ENCODE assay signal across 1 cellular context in the genomic region with DNA sequence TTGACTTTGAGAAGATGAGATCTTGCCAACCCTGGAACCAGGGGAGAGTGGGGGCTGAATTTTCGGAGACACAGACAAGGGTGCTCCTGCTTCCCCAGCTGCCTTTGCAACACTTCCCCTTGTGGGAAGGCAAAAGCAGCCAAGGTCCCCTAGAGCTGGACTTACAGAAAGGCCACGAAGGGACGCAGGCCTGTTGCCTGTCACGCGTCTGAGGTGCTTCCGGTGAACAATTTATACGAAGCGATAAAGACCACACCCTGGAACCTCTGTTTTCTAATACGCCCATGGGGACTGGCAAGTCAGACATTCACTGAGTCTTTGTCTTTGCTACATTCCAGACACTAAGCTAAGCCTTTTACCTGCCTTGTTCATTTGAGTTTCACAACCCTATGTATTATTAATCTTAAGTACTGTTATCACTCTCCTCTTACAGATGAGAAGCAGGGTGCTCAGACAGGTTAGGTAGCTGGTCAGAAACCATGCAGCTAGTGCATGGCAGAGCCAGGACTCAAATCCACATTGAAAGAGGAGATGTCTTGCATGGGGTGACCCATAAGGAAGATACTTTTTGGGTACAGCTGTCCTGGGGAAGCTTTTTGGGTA.
A peak's percentile ranks its signal among the peaks of the same experiment; 100 is the strongest.
TF ChIP-seq lines count a peak whose summit lies in the region.

No MANE protein-coding gene starts in this region.

TF ChIP-seq in K562, 482 proteins besides CTCF, POLR2A, EP300 and RAD21 (continued from another document):
- TF ChIP-seq, protein P1, sequence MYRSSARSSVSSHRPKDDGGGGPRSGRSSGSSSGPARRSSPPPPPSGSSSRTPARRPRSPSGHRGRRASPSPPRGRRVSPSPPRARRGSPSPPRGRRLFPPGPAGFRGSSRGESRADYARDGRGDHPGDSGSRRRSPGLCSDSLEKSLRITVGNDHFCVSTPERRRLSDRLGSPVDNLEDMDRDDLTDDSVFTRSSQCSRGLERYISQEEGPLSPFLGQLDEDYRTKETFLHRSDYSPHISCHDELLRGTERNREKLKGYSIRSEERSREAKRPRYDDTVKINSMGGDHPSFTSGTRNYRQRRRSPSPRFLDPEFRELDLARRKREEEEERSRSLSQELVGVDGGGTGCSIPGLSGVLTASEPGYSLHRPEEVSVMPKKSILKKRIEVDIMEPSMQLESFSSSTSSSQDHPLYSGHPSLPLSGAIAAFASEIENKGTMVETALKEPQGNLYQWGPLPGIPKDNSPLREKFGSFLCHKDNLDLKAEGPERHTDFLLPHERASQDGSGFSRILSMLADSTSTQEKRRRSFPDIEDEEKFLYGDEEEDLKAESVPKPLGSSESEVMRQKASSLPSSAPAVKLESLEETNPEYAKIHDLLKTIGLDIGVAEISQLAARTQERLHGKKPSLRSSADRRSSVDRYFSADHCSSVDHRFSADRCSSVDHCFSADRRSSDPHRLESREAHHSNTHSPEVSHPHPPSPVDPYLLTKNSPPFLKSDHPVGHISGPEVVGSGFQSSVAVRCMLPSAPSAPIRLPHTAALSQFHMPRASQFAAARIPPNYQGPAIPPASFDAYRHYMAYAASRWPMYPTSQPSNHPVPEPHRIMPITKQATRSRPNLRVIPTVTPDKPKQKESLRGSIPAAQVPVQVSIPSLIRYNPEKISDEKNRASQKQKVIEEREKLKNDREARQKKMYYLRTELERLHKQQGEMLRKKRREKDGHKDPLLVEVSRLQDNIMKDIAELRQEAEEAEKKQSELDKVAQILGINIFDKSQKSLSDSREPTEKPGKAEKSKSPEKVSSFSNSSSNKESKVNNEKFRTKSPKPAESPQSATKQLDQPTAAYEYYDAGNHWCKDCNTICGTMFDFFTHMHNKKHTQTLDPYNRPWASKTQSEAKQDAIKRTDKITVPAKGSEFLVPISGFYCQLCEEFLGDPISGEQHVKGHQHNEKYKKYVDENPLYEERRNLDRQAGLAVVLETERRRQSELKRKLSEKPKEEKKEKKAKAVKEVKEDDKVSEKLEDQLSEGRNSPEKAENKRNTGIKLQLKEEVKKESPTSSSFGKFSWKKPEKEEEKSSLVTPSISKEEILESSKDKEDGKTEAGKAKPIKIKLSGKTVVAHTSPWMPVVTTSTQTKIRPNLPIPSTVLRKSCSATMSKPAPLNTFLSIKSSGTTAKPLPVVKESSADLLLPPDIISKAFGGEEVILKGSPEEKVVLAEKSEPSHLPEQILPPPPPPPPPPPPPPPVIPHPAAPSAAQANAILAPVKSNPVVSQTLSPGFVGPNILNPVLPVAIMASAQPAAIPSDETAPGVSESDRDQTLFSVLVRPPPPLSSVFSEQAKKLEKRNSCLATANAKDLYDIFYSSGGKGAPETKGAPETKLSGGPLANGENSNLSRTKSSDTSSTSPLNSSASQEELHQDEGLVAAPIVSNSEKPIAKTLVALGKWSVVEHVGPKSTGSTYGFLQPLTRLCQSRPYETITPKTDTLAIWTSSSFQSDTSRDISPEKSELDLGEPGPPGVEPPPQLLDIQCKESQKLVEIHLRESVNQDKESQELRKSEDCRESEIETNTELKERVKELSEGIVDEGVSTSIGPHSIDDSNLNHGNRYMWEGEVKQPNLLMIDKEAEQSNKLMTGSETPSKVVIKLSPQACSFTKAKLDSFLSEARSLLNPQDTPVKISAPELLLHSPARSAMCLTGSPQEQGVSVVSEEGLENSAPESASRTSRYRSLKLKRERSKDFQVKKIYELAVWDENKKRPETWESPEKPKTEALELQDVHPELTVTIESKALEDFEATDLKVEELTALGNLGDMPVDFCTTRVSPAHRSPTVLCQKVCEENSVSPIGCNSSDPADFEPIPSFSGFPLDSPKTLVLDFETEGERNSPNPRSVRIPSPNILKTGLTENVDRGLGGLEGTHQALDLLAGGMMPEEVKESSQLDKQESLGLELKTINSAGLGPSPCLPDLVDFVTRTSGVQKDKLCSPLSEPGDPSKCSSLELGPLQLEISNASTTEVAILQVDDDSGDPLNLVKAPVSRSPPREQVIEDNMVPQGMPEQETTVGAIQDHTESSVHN (IDR thresholded peaks at IDR 0.05; ENCODE audit: borderline replicate concordance in 1 of 2, low read depth in 1 of 2), result no peak
- TF ChIP-seq CBX1 (IDR thresholded peaks at IDR 0.05; ENCODE audit: low read depth), result no peak
- 0 out of 2 replicates have a peak, but pooled peaks have one; percentile 44 for TF ChIP-seq SMAD4 (CRISPR knock-in tag; conservative IDR thresholded peaks at IDR 0.05)
- TF ChIP-seq, protein P2, sequence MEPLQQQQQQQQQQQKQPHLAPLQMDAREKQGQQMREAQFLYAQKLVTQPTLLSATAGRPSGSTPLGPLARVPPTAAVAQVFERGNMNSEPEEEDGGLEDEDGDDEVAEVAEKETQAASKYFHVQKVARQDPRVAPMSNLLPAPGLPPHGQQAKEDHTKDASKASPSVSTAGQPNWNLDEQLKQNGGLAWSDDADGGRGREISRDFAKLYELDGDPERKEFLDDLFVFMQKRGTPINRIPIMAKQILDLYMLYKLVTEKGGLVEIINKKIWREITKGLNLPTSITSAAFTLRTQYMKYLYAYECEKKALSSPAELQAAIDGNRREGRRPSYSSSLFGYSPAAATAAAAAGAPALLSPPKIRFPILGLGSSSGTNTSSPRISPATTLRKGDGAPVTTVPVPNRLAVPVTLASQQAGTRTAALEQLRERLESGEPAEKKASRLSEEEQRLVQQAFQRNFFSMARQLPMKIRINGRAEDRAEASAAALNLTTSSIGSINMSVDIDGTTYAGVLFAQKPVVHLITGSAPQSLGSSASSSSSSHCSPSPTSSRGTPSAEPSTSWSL (CRISPR knock-in tag; IDR thresholded peaks at IDR 0.05; ENCODE audit: borderline replicate concordance), result no peak
- no peak for TF ChIP-seq CTBP1 (IDR thresholded peaks at IDR 0.05; ENCODE audit: borderline replicate concordance)
- no peak for TF ChIP-seq SMAD1 (IDR thresholded peaks at IDR 0.05; ENCODE audit: low read depth, low read length, partially characterized antibody)
- no peak for TF ChIP-seq RBM14 (IDR thresholded peaks at IDR 0.05; ENCODE audit: borderline replicate concordance, insufficient read depth, low read depth, low read length)
- peak; percentile 65 for TF ChIP-seq L3MBTL2 (IDR thresholded peaks at IDR 0.05)
